ENCODE assay signal across 12 cellular contexts in the genomic region with DNA sequence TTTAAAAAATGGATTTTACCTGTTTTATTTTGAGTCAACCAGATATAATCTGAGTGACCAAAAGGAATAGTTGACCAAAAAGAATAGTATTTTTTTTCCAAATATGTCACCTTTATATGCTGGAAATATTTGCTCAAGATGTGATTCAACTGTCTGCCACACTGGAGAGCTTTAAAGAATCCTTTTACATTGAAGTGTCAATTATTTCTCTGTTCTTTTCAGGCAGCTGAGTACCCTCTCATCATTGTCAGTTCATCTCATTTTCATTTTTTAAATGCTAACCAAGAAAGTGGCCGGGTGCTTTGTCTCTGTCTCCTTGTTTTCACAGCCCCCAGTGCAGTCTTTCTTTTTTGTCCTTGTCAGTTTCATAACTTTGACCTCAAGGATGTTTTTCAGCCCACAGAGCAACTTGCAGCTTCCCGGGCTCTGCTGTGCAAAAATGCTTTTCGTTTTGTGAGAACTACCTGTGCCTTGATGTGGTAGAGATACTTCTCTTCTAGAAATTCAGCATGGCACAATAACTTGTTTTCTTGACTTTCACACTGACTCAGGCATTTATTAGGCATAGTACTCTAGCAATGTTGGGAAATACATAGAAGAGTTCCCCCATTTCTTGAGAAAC. TPM values are rescaled to one million over a fixed set of nuclear protein-coding genes. Genes with fewer than 3 reads are reported as not detected.
DNase-seq lines count a peak whose midpoint lies in the region; ATAC-seq and TF ChIP-seq lines count a peak whose summit lies in the region.
"Had no signal": no experiment of that assay in that cellular context is flagged by ENCODE, and none has a peak within 500 bp of the region (broad histone marks: within the 10 kb centered on the region; RNA-seq: fewer than 3 reads in every experiment).

No MANE protein-coding gene starts in this region.

- DNase-seq in activated CD4-positive, alpha-beta T cell treated with anti-CD3 and anti-CD28 coated beads, Interleukin-2, amount 10 ng/mL, durations not matched to agents 7 days and 5 days: peak; percentile 71
- DNase-seq in activated CD4-positive, alpha-beta T cell treated with anti-CD3 and anti-CD28 coated beads for 4 hours: no peak
- DNase-seq in activated CD4-positive, alpha-beta T cell treated with anti-CD3 and anti-CD28 coated beads, Interleukin-2, amount 50 U/mL, for 48 hours: peak; percentile 25 to 46
- DNase-seq in stimulated activated CD8-positive, alpha-beta memory T cell treated with anti-CD3 and anti-CD28 coated beads, Interleukin-4, amount 100 ng/mL, for 48 hours: peak; percentile 46
- DNase-seq in middle frontal gyrus (ENCODE audit: extremely low spot score, low spot score): no peak
- DNase-seq in endothelial cell (ENCODE audit: low spot score): no peak
- DNase-seq: erythroblast, H9, NCI-H524 treated with DMSO at 0.1 percent for 48 hours, uterus had no signal

- CTCF ChIA-PET in activated CD4-positive, alpha-beta T cell treated with anti-CD3 and anti-CD28 coated beads, Interleukin-2, amount 10 ng/mL, durations not matched to agents 7 days and 5 days (lab: Charles Lee): interaction anchor here (1.1 kb wide), 1 partner anchor 9 kb away, joined by 3 read pairs; no protein-coding TSS in a partner anchor

- no peak for TF ChIP-seq CTCF in endothelial cell (IDR thresholded peaks at IDR 0.05; ENCODE audit: unreplicated experiment)

- H3K4me1 Mint-ChIP-seq in activated CD4-positive, alpha-beta T cell treated with anti-CD3 and anti-CD28 coated beads, Interleukin-2, amount 10 ng/mL, durations not matched to agents 7 days and 5 days: peaks cover 48% of the 10 kb centered on the region
- no peaks in the 10 kb centered on the region for H3K4me1 Mint-ChIP-seq in endothelial cell (ENCODE audit: unreplicated experiment)

- peak overlapping the region; percentile 82 for H3K27ac Mint-ChIP-seq in activated CD4-positive, alpha-beta T cell treated with anti-CD3 and anti-CD28 coated beads, Interleukin-2, amount 10 ng/mL, durations not matched to agents 7 days and 5 days
- no peak overlapping the region for H3K27ac Mint-ChIP-seq in endothelial cell (ENCODE audit: unreplicated experiment)
- H3K27ac Mint-ChIP-seq: H9 had no signal

- no peaks in the 10 kb centered on the region for H3K27me3 Mint-ChIP-seq in activated CD4-positive, alpha-beta T cell treated with anti-CD3 and anti-CD28 coated beads, Interleukin-2, amount 10 ng/mL, durations not matched to agents 7 days and 5 days
- H3K27me3 Mint-ChIP-seq in endothelial cell (ENCODE audit: unreplicated experiment): no peaks in the 10 kb centered on the region

- peak overlapping the region; percentile 31 for H3K4me3 Mint-ChIP-seq in activated CD4-positive, alpha-beta T cell treated with anti-CD3 and anti-CD28 coated beads, Interleukin-2, amount 10 ng/mL, durations not matched to agents 7 days and 5 days
- H3K4me3 Mint-ChIP-seq in endothelial cell (ENCODE audit: unreplicated experiment): no peak overlapping the region
- H3K4me3 Mint-ChIP-seq: H9 had no signal

- H3K36me3 Mint-ChIP-seq in activated CD4-positive, alpha-beta T cell treated with anti-CD3 and anti-CD28 coated beads, Interleukin-2, amount 10 ng/mL, durations not matched to agents 7 days and 5 days (ENCODE audit: low read depth): peaks cover 12% of the 10 kb centered on the region
- no peaks in the 10 kb centered on the region for H3K36me3 Mint-ChIP-seq in endothelial cell (ENCODE audit: low read depth, unreplicated experiment)

- peaks cover 15% of the 10 kb centered on the region for H3K9me3 Mint-ChIP-seq in activated CD4-positive, alpha-beta T cell treated with anti-CD3 and anti-CD28 coated beads, Interleukin-2, amount 10 ng/mL, durations not matched to agents 7 days and 5 days
- no peaks in the 10 kb centered on the region for H3K9me3 Mint-ChIP-seq in endothelial cell (ENCODE audit: unreplicated experiment)
- H3K9me3 Mint-ChIP-seq: H9 had no signal

- peak; percentile 86 for ATAC-seq in HG02852 (IDR thresholded peaks at IDR 0.05; ENCODE audit: unreplicated experiment)
- no peak for ATAC-seq in HG03520 (IDR thresholded peaks at IDR 0.05; ENCODE audit: unreplicated experiment)

- POLR2A ChIA-PET in activated CD4-positive, alpha-beta T cell treated with anti-CD3 and anti-CD28 coated beads, Interleukin-2, amount 10 ng/mL, durations not matched to agents 7 days and 5 days (lab: Charles Lee): no interaction called here

RNA-seq across cellular contexts. Expression of a gene that starts 23.4 kb away (rescaled TPM):
- 10 to 100 TPM; 12.1 to 14.9 TPM for total RNA-seq in activated CD4-positive, alpha-beta T cell treated with anti-CD3 and anti-CD28 coated beads, Interleukin-2, amount 10 ng/mL, durations not matched to agents 7 days and 5 days
- total RNA-seq in endothelial cell (ENCODE audit: unreplicated experiment): 36.4 TPM

Comparison
In these comparisons a context has a peak if more than half of its experiments do, and no peak if none do; other contexts are left out.
1. DNase-seq: peak in activated CD4-positive, alpha-beta T cell treated with anti-CD3 and anti-CD28 coated beads, Interleukin-2, amount 10 ng/mL, durations not matched to agents 7 days and 5 days (single experiment), activated CD4-positive, alpha-beta T cell treated with anti-CD3 and anti-CD28 coated beads, Interleukin-2, amount 50 U/mL, for 48 hours (2 of 2) and stimulated activated CD8-positive, alpha-beta memory T cell treated with anti-CD3 and anti-CD28 coated beads, Interleukin-4, amount 100 ng/mL, for 48 hours (single experiment); none in activated CD4-positive, alpha-beta T cell treated with anti-CD3 and anti-CD28 coated beads for 4 hours (0 of 2), middle frontal gyrus (single experiment) and endothelial cell (single experiment).